In genomic region chr18:49167084-49167483, GRCh38 we compare ENCODE assay signal across 23 cellular contexts.
"Had no signal": no experiment of that assay in that cellular context is flagged by ENCODE, and none has a peak within 500 bp of the region (broad histone marks: within the 10 kb centered on the region; RNA-seq: fewer than 3 reads in every experiment).

No MANE protein-coding gene starts in this region.

- H3K4me1 ChIP-seq: neural progenitor cell, right lobe of liver had no signal

- FAIRE-seq: TTC549 had no signal

- H3K4me3 ChIP-seq: body of pancreas, coronary artery, esophagus muscularis mucosa, left lung, neural progenitor cell, ovary, right lobe of liver, spleen, testis, upper lobe of left lung had no signal

- H3K9ac ChIP-seq: neural progenitor cell had no signal

- H3K9me3 ChIP-seq: body of pancreas, ovary, right lobe of liver, testis, upper lobe of left lung had no signal

- DNase-seq: activated CD4-positive, alpha-beta memory T cell treated with anti-CD3 and anti-CD28 coated beads for 36 hours; activated CD4-positive, CD25-positive, alpha-beta regulatory T cell treated with anti-CD3 and anti-CD28 coated beads, Interleukin-2, amount 50 U/mL, for 72 hours; activated CD8-positive, alpha-beta memory T cell treated with anti-CD3 and anti-CD28 coated beads, Interleukin-2, amount 50 U/mL, for 4 hours; activated gamma-delta T cell treated with Interleukin-2 at 50 U/mL for 16 hours; amygdala; body of pancreas; caudate nucleus; foreskin fibroblast; hypothalamus; kidney; left lung; mammary epithelial cell; naive B cell; ovary; right lobe of liver; spleen; stimulated activated naive CD8-positive, alpha-beta T cell treated with anti-CD3 and anti-CD28 coated beads, Interleukin-15, amount 100 ng/mL, for 72 hours; testis; upper lobe of left lung had no signal

- H3K36me3 ChIP-seq: neural progenitor cell, ovary, right lobe of liver, upper lobe of left lung had no signal

- H3K27me3 ChIP-seq: body of pancreas, esophagus muscularis mucosa, left lung, neural progenitor cell, ovary, right lobe of liver, spleen, testis, upper lobe of left lung had no signal

- H2AFZ ChIP-seq: neural progenitor cell had no signal

- ATAC-seq: body of pancreas; left lung; stimulated activated naive CD8-positive, alpha-beta T cell treated with anti-CD3 and anti-CD28 coated beads, Interleukin-15, amount 100 ng/mL, for 72 hours had no signal

- H3K4me2 ChIP-seq: neural progenitor cell had no signal
